In genomic region chr17:41814195-41814594, GRCh38 we compare ENCODE assay signal across 13 cellular contexts. TPM values are rescaled to one million over a fixed set of nuclear protein-coding genes. Genes with fewer than 3 reads are reported as not detected.
DNase-seq lines count a peak whose midpoint lies in the region; ATAC-seq and TF ChIP-seq lines count a peak whose summit lies in the region.
"Had no signal": no experiment of that assay in that cellular context is flagged by ENCODE, and none has a peak within 500 bp of the region (broad histone marks: within the 10 kb centered on the region; RNA-seq: fewer than 3 reads in every experiment).

No MANE protein-coding gene starts in this region.

- H3K36me3 ChIP-seq in iPS-20b (ENCODE audit: insufficient read depth, low read depth, low read length): peaks cover 19% of the 10 kb centered on the region

- H3K27ac Mint-ChIP-seq in natural killer cell: no peak overlapping the region
- no peak overlapping the region for H3K27ac Mint-ChIP-seq in natural killer cell treated with Interleukin-12 subunit alpha and Interleukin-12 subunit beta and Interleukin-15 and Interleukin-18, amount 100 ng/mL, for 72 hours
- H3K27ac Mint-ChIP-seq: activated T-helper 2 cell treated with anti-CD3 and anti-CD28 coated beads, Interferon-gamma antibody, Interleukin-2, Interleukin-4, amounts not matched to agents 10 μg/mL and 5 μg/mL and 100 μg/mL, durations not matched to agents 14 hours and 24 hours and 36 hours had no signal

- no peaks in the 10 kb centered on the region for H3K9me3 ChIP-seq in iPS-20b (ENCODE audit: insufficient read depth, low read depth, low read length)
- H3K9me3 ChIP-seq: suprapubic skin had no signal

- DNase-seq in natural killer cell (no peak), astrocyte of the hippocampus (ENCODE audit: low read depth, low spot score) (peak; percentile 42), cortex of kidney (lab: John Stamatoyannopoulos, UW) (no peak), substantia nigra (lab: John Stamatoyannopoulos, UW) (no peak)
- DNase-seq in natural killer cell treated with Interleukin-12 subunit alpha and Interleukin-12 subunit beta and Interleukin-15 and Interleukin-18, amount 100 ng/mL, for 72 hours (ENCODE audit: low spot score): no peak
- DNase-seq: AML-193; naive thymus-derived CD4-positive, alpha-beta T cell; NCI-H1105 had no signal

- H3K4me3 ChIP-seq in iPS-20b (ENCODE audit: low read length): peak overlapping the region; percentile 90

- peaks cover 19 to 34% of the 10 kb centered on the region in 2 donors for H3K4me1 Mint-ChIP-seq in natural killer cell
- peaks cover 13 to 20% of the 10 kb centered on the region in 2 donors for H3K4me1 Mint-ChIP-seq in natural killer cell treated with Interleukin-12 subunit alpha and Interleukin-12 subunit beta and Interleukin-15 and Interleukin-18, amount 100 ng/mL, for 72 hours (ENCODE audit: low read depth in 2 of 2)

- no peak for TF ChIP-seq CTCF in natural killer cell (IDR thresholded peaks at IDR 0.05)

- no peaks in the 10 kb centered on the region for H3K27me3 Mint-ChIP-seq in natural killer cell (ENCODE audit: low read depth in 2 of 2)
- no peaks in the 10 kb centered on the region for H3K27me3 Mint-ChIP-seq in natural killer cell treated with Interleukin-12 subunit alpha and Interleukin-12 subunit beta and Interleukin-15 and Interleukin-18, amount 100 ng/mL, for 72 hours

- peak overlapping the region; percentile 93; the same call in 1 of the 2 replicates for H3K9ac ChIP-seq in iPS-20b (ENCODE audit: low read depth, low read length)

- peak overlapping the region; percentile 97 for H3K4me3 Mint-ChIP-seq in natural killer cell
- H3K4me3 Mint-ChIP-seq in natural killer cell treated with Interleukin-12 subunit alpha and Interleukin-12 subunit beta and Interleukin-15 and Interleukin-18, amount 100 ng/mL, for 72 hours: no peak overlapping the region

- ATAC-seq in natural killer cell: no peak
- no peak for ATAC-seq in natural killer cell treated with Interleukin-12 subunit alpha and Interleukin-12 subunit beta and Interleukin-15 and Interleukin-18, amount 100 ng/mL, for 72 hours
- ATAC-seq in GM18870 (IDR thresholded peaks at IDR 0.05; ENCODE audit: unreplicated experiment): no peak
- ATAC-seq in HG03520 (IDR thresholded peaks at IDR 0.05; ENCODE audit: unreplicated experiment): no peak
- ATAC-seq: naive thymus-derived CD4-positive, alpha-beta T cell had no signal

- H3K9me3 Mint-ChIP-seq in natural killer cell: no peaks in the 10 kb centered on the region
- no peaks in the 10 kb centered on the region for H3K9me3 Mint-ChIP-seq in natural killer cell treated with Interleukin-12 subunit alpha and Interleukin-12 subunit beta and Interleukin-15 and Interleukin-18, amount 100 ng/mL, for 72 hours
- H3K9me3 Mint-ChIP-seq: activated T-helper 2 cell treated with anti-CD3 and anti-CD28 coated beads, Interferon-gamma antibody, Interleukin-2, Interleukin-4, amounts not matched to agents 10 μg/mL and 5 μg/mL and 100 μg/mL, durations not matched to agents 14 hours and 24 hours and 36 hours had no signal

- intact Hi-C loops in natural killer cell (cut with micrococcal nuclease): no loop called here

- H3K27me3 ChIP-seq in iPS-20b (ENCODE audit: insufficient read depth, low read length): peaks cover 9% of the 10 kb centered on the region
- H3K27me3 ChIP-seq: suprapubic skin had no signal

- H3K36me3 Mint-ChIP-seq in natural killer cell: no peaks in the 10 kb centered on the region
- H3K36me3 Mint-ChIP-seq in natural killer cell treated with Interleukin-12 subunit alpha and Interleukin-12 subunit beta and Interleukin-15 and Interleukin-18, amount 100 ng/mL, for 72 hours: no peaks in the 10 kb centered on the region

- H3K4me1 ChIP-seq in iPS-20b (ENCODE audit: insufficient read depth, low read length): peaks cover 14% of the 10 kb centered on the region; the same call in 1 of the 2 replicates

- H3K27ac ChIP-seq in iPS-20b (ENCODE audit: low read length) (no peak overlapping the region), substantia nigra (ENCODE audit: low read depth, low read length, poor library complexity, severe bottlenecking) (no peak overlapping the region)
- H3K27ac ChIP-seq: suprapubic skin had no signal

RNA-seq across cellular contexts. Expression of gene FKBP10, which starts 1.4 kb away (rescaled TPM):
- total RNA-seq in natural killer cell: 1 to 10 TPM; 5.6 to 8.8 (median 6.0) TPM
- under 1 TPM; 0.64 to 0.74 TPM for total RNA-seq in natural killer cell treated with Interleukin-12 subunit alpha and Interleukin-12 subunit beta and Interleukin-15 and Interleukin-18, amount 100 ng/mL, for 72 hours

RNA-seq across cellular contexts. Expression of gene P3H4, which starts 2.4 kb away (rescaled TPM):
- 1 to 10 TPM; 6.9 to 8.9 (median 7.5) TPM for total RNA-seq in natural killer cell
- 1 to 10 TPM; 1.8 to 5.2 TPM for total RNA-seq in natural killer cell treated with Interleukin-12 subunit alpha and Interleukin-12 subunit beta and Interleukin-15 and Interleukin-18, amount 100 ng/mL, for 72 hours

RNA-seq across cellular contexts. Expression of gene NT5C3B, which starts 21.8 kb away (rescaled TPM):
- total RNA-seq in natural killer cell: 1 to 10 TPM; 9.1 to 10.0 (median 9.8) TPM
- total RNA-seq in natural killer cell treated with Interleukin-12 subunit alpha and Interleukin-12 subunit beta and Interleukin-15 and Interleukin-18, amount 100 ng/mL, for 72 hours: 10 to 100 TPM; 18.8 to 49.4 TPM

RNA-seq across cellular contexts. Expression of gene KLHL10, which starts 23.4 kb away (rescaled TPM):
- not detected for total RNA-seq in natural killer cell
- total RNA-seq in natural killer cell treated with Interleukin-12 subunit alpha and Interleukin-12 subunit beta and Interleukin-15 and Interleukin-18, amount 100 ng/mL, for 72 hours: not detected
- total RNA-seq: naive thymus-derived CD4-positive, alpha-beta T cell had no signal

RNA-seq across cellular contexts. Expression of gene JUP, which starts 27.7 kb away (rescaled TPM):
- total RNA-seq in natural killer cell: 10 to 100 TPM in 1 of 3 donors, 1 to 10 TPM in 2; 1.8 to 12.1 (median 2.0) TPM
- total RNA-seq in natural killer cell treated with Interleukin-12 subunit alpha and Interleukin-12 subunit beta and Interleukin-15 and Interleukin-18, amount 100 ng/mL, for 72 hours: 1 to 10 TPM in 1 of 2 donors, under 1 TPM in 1; 0.14 to 1.0 TPM
